18 cellular contexts compared by ENCODE assay signal in genomic region chr1:152517237-152517811, GRCh38. TPM values are rescaled to one million over a fixed set of nuclear protein-coding genes. Genes with fewer than 3 reads are reported as not detected.
DNase-seq lines count a peak whose midpoint lies in the region; ATAC-seq, FAIRE-seq and TF ChIP-seq lines count a peak whose summit lies in the region.
"Had no signal": no experiment of that assay in that cellular context is flagged by ENCODE, and none has a peak within 500 bp of the region (broad histone marks: within the 10 kb centered on the region; RNA-seq: fewer than 3 reads in every experiment).

No MANE protein-coding gene starts in this region.

- H3K4me3 ChIP-seq in astrocyte (ENCODE audit: insufficient read depth, low read depth, low read length) (no peak overlapping the region), ascending aorta (no peak overlapping the region)

- H3K27me3 ChIP-seq in astrocyte (ENCODE audit: insufficient read depth, low read length) = peaks cover 10% of the 10 kb centered on the region
- no peaks in the 10 kb centered on the region for H3K27me3 ChIP-seq in ascending aorta

- no peaks in the 10 kb centered on the region for H3K4me1 ChIP-seq in astrocyte (ENCODE audit: insufficient read depth, low read length)
- peaks cover 0 to 4% of the 10 kb centered on the region in 2 donors for H3K4me1 ChIP-seq in ascending aorta

- H3K27ac Mint-ChIP-seq in astrocyte (ENCODE audit: unreplicated experiment) = no peak overlapping the region
- no peak overlapping the region for H3K27ac Mint-ChIP-seq in WTC11
- H3K27ac Mint-ChIP-seq: activated CD4-positive, alpha-beta memory T cell treated with anti-CD3 and anti-CD28 coated beads for 36 hours; activated naive CD4-positive, alpha-beta T cell treated with anti-CD3 and anti-CD28 coated beads, Interleukin-2, amount 50 U/mL, for 72 hours; brain; CD8-positive, alpha-beta memory T cell had no signal

- no peak overlapping the region for H3K4me2 ChIP-seq in astrocyte (ENCODE audit: low read length)

- H3K4me1 Mint-ChIP-seq in astrocyte (ENCODE audit: low read depth, unreplicated experiment) (no peaks in the 10 kb centered on the region), WTC11 (no peaks in the 10 kb centered on the region)
- H3K4me1 Mint-ChIP-seq: brain had no signal

- no peak overlapping the region for H3K9ac ChIP-seq in astrocyte (ENCODE audit: low read length)

- H3K36me3 Mint-ChIP-seq in astrocyte (ENCODE audit: low read depth, unreplicated experiment) (no peaks in the 10 kb centered on the region), WTC11 (peaks cover 41% of the 10 kb centered on the region)
- H3K36me3 Mint-ChIP-seq: activated CD4-positive, alpha-beta memory T cell treated with anti-CD3 and anti-CD28 coated beads for 36 hours; activated naive CD4-positive, alpha-beta T cell treated with anti-CD3 and anti-CD28 coated beads, Interleukin-2, amount 50 U/mL, for 72 hours; brain; CD8-positive, alpha-beta memory T cell had no signal

- no peaks in the 10 kb centered on the region for H3K9me3 Mint-ChIP-seq in astrocyte (ENCODE audit: unreplicated experiment)
- H3K9me3 Mint-ChIP-seq in WTC11 = peaks cover 45% of the 10 kb centered on the region
- H3K9me3 Mint-ChIP-seq: activated CD4-positive, alpha-beta memory T cell treated with anti-CD3 and anti-CD28 coated beads for 36 hours; activated naive CD4-positive, alpha-beta T cell treated with anti-CD3 and anti-CD28 coated beads, Interleukin-2, amount 50 U/mL, for 72 hours; activated T-cell treated with anti-CD3 and anti-CD28 coated beads, Interleukin-2, amount 50 U/mL, for 4 hours; CD8-positive, alpha-beta memory T cell had no signal

- CTCF ChIA-PET in WTC11 (lab: Charles Lee) = no interaction called here

- TF ChIP-seq CTCF in astrocyte (IDR thresholded peaks at IDR 0.05; ENCODE audit: insufficient read depth, low read depth, low read length) (no peak), WTC11 (IDR thresholded peaks at IDR 0.05) (no peak), ascending aorta (IDR thresholded peaks at IDR 0.05) (no peak)

- DNase-seq in CD1c-positive myeloid dendritic cell (ENCODE audit: extremely low spot score) = peak; percentile 23
- peak; percentile 97 for DNase-seq in HT1080 (ENCODE audit: low read depth)
- DNase-seq in astrocyte (ENCODE audit: low read depth) = peak; percentile 6
- no peak for DNase-seq in left colon
- no peak for DNase-seq in activated effector memory CD4-positive, alpha-beta T cell treated with Interleukin-2 at 50 U/mL for 16 hours
- DNase-seq in WTC11 (ENCODE audit: low spot score) = no peak
- DNase-seq in AG20443 (ENCODE audit: low spot score) = no peak
- no peak for DNase-seq in ascending aorta (ENCODE audit: low spot score in 2 of 2)
- DNase-seq: activated CD4-positive, alpha-beta memory T cell treated with anti-CD3 and anti-CD28 coated beads for 36 hours; activated T-cell treated with anti-CD3 and anti-CD28 coated beads, Interleukin-2, amount 50 U/mL, for 4 hours; CD8-positive, alpha-beta memory T cell; hippocampal formation; NCI-H1092 treated with DMSO at 0.1 percent for 48 hours; occipital lobe had no signal

- FAIRE-seq in astrocyte (lab: Jason Lieb, UNC) = no peak

- H4K20me1 ChIP-seq in astrocyte (ENCODE audit: insufficient read depth, low read length) = no peaks in the 10 kb centered on the region

- POLR2A ChIA-PET in WTC11 (lab: Charles Lee) = no interaction called here

- intact Hi-C loops in left colon (cut with DNase I, micrococcal nuclease) (no loop called here), ascending aorta (cut with DNase I) (no loop called here)

- H3K4me3 Mint-ChIP-seq in astrocyte (ENCODE audit: unreplicated experiment) (no peak overlapping the region), WTC11 (no peak overlapping the region)
- H3K4me3 Mint-ChIP-seq: activated CD4-positive, alpha-beta memory T cell treated with anti-CD3 and anti-CD28 coated beads for 36 hours; activated T-cell treated with anti-CD3 and anti-CD28 coated beads, Interleukin-2, amount 50 U/mL, for 4 hours; brain; CD8-positive, alpha-beta memory T cell had no signal

- H3K36me3 ChIP-seq in astrocyte (ENCODE audit: insufficient read depth, low read length) (no peaks in the 10 kb centered on the region), ascending aorta (no peaks in the 10 kb centered on the region)

- no peak overlapping the region for H2AFZ ChIP-seq in astrocyte (ENCODE audit: low read depth, low read length)

- peak; percentile 26 for ATAC-seq in left colon
- no peak for ATAC-seq in WTC11
- ATAC-seq: activated naive CD4-positive, alpha-beta T cell treated with anti-CD3 and anti-CD28 coated beads, Interleukin-2, amount 50 U/mL, for 72 hours; activated T-cell treated with anti-CD3 and anti-CD28 coated beads, Interleukin-2, amount 50 U/mL, for 4 hours had no signal

- H3K79me2 ChIP-seq in astrocyte (ENCODE audit: insufficient read depth, low read length) = no peaks in the 10 kb centered on the region

- H3K27ac ChIP-seq in astrocyte (ENCODE audit: low read depth, low read length) (no peak overlapping the region), ascending aorta (no peak overlapping the region)

- peaks cover 38% of the 10 kb centered on the region for H3K27me3 Mint-ChIP-seq in astrocyte (ENCODE audit: low read depth, unreplicated experiment)
- peaks cover 4% of the 10 kb centered on the region for H3K27me3 Mint-ChIP-seq in WTC11 (ENCODE audit: low read depth)
- H3K27me3 Mint-ChIP-seq: brain had no signal

- H3K9me3 ChIP-seq in astrocyte (ENCODE audit: insufficient read depth, low read depth, low read length) (no peaks in the 10 kb centered on the region), ascending aorta (no peaks in the 10 kb centered on the region)

TF ChIP-seq in WTC11, 78 proteins besides CTCF, POLR2A, EP300 and RAD21 (continues in another document):
- TF ChIP-seq NFATC4 (CRISPR knock-in tag; IDR thresholded peaks at IDR 0.05) (no peak), ERG (CRISPR knock-in tag; IDR thresholded peaks at IDR 0.05) (no peak), JAZF1 (CRISPR knock-in tag; IDR thresholded peaks at IDR 0.05) (no peak), EMX1 (CRISPR knock-in tag; IDR thresholded peaks at IDR 0.05) (no peak), HMGXB4 (CRISPR knock-in tag; IDR thresholded peaks at IDR 0.05) (no peak), MAX (CRISPR knock-in tag; IDR thresholded peaks at IDR 0.05) (no peak), TEAD4 (CRISPR knock-in tag; IDR thresholded peaks at IDR 0.05) (no peak), ZNF232 (CRISPR knock-in tag; IDR thresholded peaks at IDR 0.05) (no peak), ZNF219 (CRISPR knock-in tag; IDR thresholded peaks at IDR 0.05; ENCODE audit: borderline replicate concordance) (no peak), SOX15 (CRISPR knock-in tag; IDR thresholded peaks at IDR 0.05) (no peak), ZNF423 (CRISPR knock-in tag; IDR thresholded peaks at IDR 0.05) (no peak), NFYB (CRISPR knock-in tag; conservative IDR thresholded peaks at IDR 0.05; ENCODE audit: low read depth) (no peak), ATF3 (CRISPR knock-in tag; conservative IDR thresholded peaks at IDR 0.05) (no peak), SP1 (CRISPR knock-in tag; conservative IDR thresholded peaks at IDR 0.05) (no peak)

RNA-seq across cellular contexts. Expression of gene CRCT1, which starts 3.0 kb away (rescaled TPM):
- total RNA-seq in HT1080 (2014; rRNA removed; shearing (Covaris generic)) = not detected in 2 replicates
- 0.13 TPM in 1 of 2 replicates, not detected in the other for polyA plus RNA-seq in HT1080 (2015; cell fraction: cytosol; rRNA removed)
- polyA plus RNA-seq in HT1080 (2015; cell fraction: nucleus; rRNA removed) = not detected in 2 replicates
- total RNA-seq in astrocyte (not detected in 2 replicates), left colon (not detected), WTC11 (2021) (not detected in 3 replicates), ascending aorta (not detected)
- total RNA-seq: activated CD4-positive, alpha-beta memory T cell treated with anti-CD3 and anti-CD28 coated beads for 36 hours; activated naive CD4-positive, alpha-beta T cell treated with anti-CD3 and anti-CD28 coated beads, Interleukin-2, amount 50 U/mL, for 72 hours; activated T-cell treated with anti-CD3 and anti-CD28 coated beads, Interleukin-2, amount 50 U/mL, for 4 hours; CD8-positive, alpha-beta memory T cell; occipital lobe; subcutaneous adipose tissue had no signal
- polyA plus RNA-seq: AG04450; CD8-positive, alpha-beta memory T cell had no signal

RNA-seq across cellular contexts. Expression of gene LCE5A, which starts 6.7 kb away (rescaled TPM):
- not detected in 2 replicates for total RNA-seq in HT1080 (2014; rRNA removed; shearing (Covaris generic))
- not detected in 2 replicates for polyA plus RNA-seq in HT1080 (2015; cell fraction: cytosol; rRNA removed)
- polyA plus RNA-seq in HT1080 (2015; cell fraction: nucleus; rRNA removed) = not detected in 2 replicates
- total RNA-seq in astrocyte = not detected in 2 replicates
- total RNA-seq in left colon = not detected
- not detected in 3 replicates for total RNA-seq in WTC11 (2021)
- not detected for total RNA-seq in ascending aorta
- total RNA-seq: activated CD4-positive, alpha-beta memory T cell treated with anti-CD3 and anti-CD28 coated beads for 36 hours; activated naive CD4-positive, alpha-beta T cell treated with anti-CD3 and anti-CD28 coated beads, Interleukin-2, amount 50 U/mL, for 72 hours; activated T-cell treated with anti-CD3 and anti-CD28 coated beads, Interleukin-2, amount 50 U/mL, for 4 hours; CD8-positive, alpha-beta memory T cell; occipital lobe; subcutaneous adipose tissue had no signal
- polyA plus RNA-seq: AG04450; CD8-positive, alpha-beta memory T cell had no signal

RNA-seq across cellular contexts. Expression of gene LCE3E, which starts 49.3 kb away (rescaled TPM):
- not detected in 2 replicates for total RNA-seq in HT1080 (2014; rRNA removed; shearing (Covaris generic))
- not detected in 2 replicates for polyA plus RNA-seq in HT1080 (2015; cell fraction: cytosol; rRNA removed)
- not detected in 2 replicates for polyA plus RNA-seq in HT1080 (2015; cell fraction: nucleus; rRNA removed)
- total RNA-seq in astrocyte = not detected in 2 replicates
- not detected for total RNA-seq in left colon
- not detected in 3 replicates for total RNA-seq in WTC11 (2021)
- total RNA-seq in ascending aorta = not detected
- total RNA-seq: activated CD4-positive, alpha-beta memory T cell treated with anti-CD3 and anti-CD28 coated beads for 36 hours; activated naive CD4-positive, alpha-beta T cell treated with anti-CD3 and anti-CD28 coated beads, Interleukin-2, amount 50 U/mL, for 72 hours; activated T-cell treated with anti-CD3 and anti-CD28 coated beads, Interleukin-2, amount 50 U/mL, for 4 hours; CD8-positive, alpha-beta memory T cell; occipital lobe; subcutaneous adipose tissue had no signal
- polyA plus RNA-seq: AG04450; CD8-positive, alpha-beta memory T cell had no signal

Comparison
In these comparisons a context has a peak if more than half of its experiments do, and no peak if none do; other contexts are left out.
1. DNase-seq: peak in CD1c-positive myeloid dendritic cell (single experiment), HT1080 (single experiment) and astrocyte (single experiment); none in left colon (0 of 2), activated effector memory CD4-positive, alpha-beta T cell treated with Interleukin-2 at 50 U/mL for 16 hours (single experiment), WTC11 (single experiment), AG20443 (single experiment) and ascending aorta (0 of 2).